29 cellular contexts compared by ENCODE assay signal in the genomic region with DNA sequence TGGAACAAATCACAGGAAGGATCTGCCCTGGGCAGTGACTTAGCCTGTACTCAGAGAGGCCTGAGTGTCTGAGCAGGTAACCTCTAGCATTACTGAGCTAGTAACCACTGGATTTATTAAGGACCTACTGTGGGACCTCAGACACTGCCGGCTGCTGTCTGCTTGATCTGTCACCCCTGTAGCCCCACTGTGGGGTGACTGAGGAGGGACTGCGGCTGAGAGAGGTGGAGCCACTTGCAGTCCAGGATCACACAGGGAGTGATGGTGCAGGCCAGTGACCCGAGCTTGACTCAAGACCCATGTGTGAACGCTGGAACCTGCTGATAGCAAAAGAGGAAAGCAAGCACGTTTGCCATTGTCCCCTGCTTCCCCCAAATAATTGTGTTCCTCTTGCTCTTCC. TPM values are rescaled to one million over a fixed set of nuclear protein-coding genes. Genes with fewer than 3 reads are reported as not detected.
DNase-seq lines count a peak whose midpoint lies in the region; ATAC-seq, FAIRE-seq and TF ChIP-seq lines count a peak whose summit lies in the region.
"Had no signal": no experiment of that assay in that cellular context is flagged by ENCODE, and none has a peak within 500 bp of the region (broad histone marks: within the 10 kb centered on the region; RNA-seq: fewer than 3 reads in every experiment).

No MANE protein-coding gene starts in this region.

- no peak for FAIRE-seq in A549 (lab: Jason Lieb, UNC)
- FAIRE-seq: A204.1, GM12892, HTR-8/SVneo had no signal

- peak in 1 of 2 experiments; percentile 24; a peak in 1 of 6 replicates for ATAC-seq in A549
- no peak for ATAC-seq in WTC11

- H3K27ac ChIP-seq in A549 = peak overlapping the region; percentile 42 to 50; a peak in 2 of 6 replicates
- H3K27ac ChIP-seq in H9 (ENCODE audit: insufficient read length, low read depth, low read length) = no peak overlapping the region
- no peak overlapping the region for H3K27ac ChIP-seq in neuronal stem cell (replicated peaks; ENCODE audit: low read length)
- no peak overlapping the region for H3K27ac ChIP-seq in uterus
- H3K27ac ChIP-seq in adrenal gland = no peak overlapping the region
- H3K27ac ChIP-seq: BLaER1 treated with 17β-estradiol and CSF1 and Interleukin-3, amounts not matched to agents 10 nM and 100 nM; PC-9 had no signal

- H3K27me3 ChIP-seq in H9 (ENCODE audit: insufficient read depth, low read length) = no peaks in the 10 kb centered on the region
- H3K27me3 ChIP-seq in neuronal stem cell (ENCODE audit: control insufficient read depth in 3 of 3, insufficient read depth in 3 of 3, low read depth in 1 of 3, low read length in 3 of 3) = no peaks in the 10 kb centered on the region
- no peaks in the 10 kb centered on the region for H3K27me3 ChIP-seq in uterus
- no peaks in the 10 kb centered on the region for H3K27me3 ChIP-seq in adrenal gland
- H3K27me3 ChIP-seq: BLaER1 treated with 17β-estradiol and CSF1 and Interleukin-3, amounts not matched to agents 10 nM and 100 nM; MG63 had no signal

- no peaks in the 10 kb centered on the region for H3K79me2 ChIP-seq in H9 (ENCODE audit: insufficient read depth, low read length)

- H4K20me1 ChIP-seq in H9 (ENCODE audit: control insufficient read depth, insufficient read depth, insufficient read length) = no peaks in the 10 kb centered on the region
- H4K20me1 ChIP-seq: BLaER1 treated with 17β-estradiol and CSF1 and Interleukin-3, amounts not matched to agents 10 nM and 100 nM had no signal

- H3K4me3 ChIP-seq in A549 = no peak overlapping the region
- H3K4me3 ChIP-seq in neuronal stem cell (ENCODE audit: low read length in 2 of 2) = no peak overlapping the region
- no peak overlapping the region for H3K4me3 ChIP-seq in uterus
- H3K4me3 ChIP-seq in adrenal gland = no peak overlapping the region
- H3K4me3 ChIP-seq: BLaER1 treated with 17β-estradiol and CSF1 and Interleukin-3, amounts not matched to agents 10 nM and 100 nM; MG63; PC-9 had no signal

- H2AFZ ChIP-seq in H9 (ENCODE audit: low read length) = no peak overlapping the region
- no peak overlapping the region for H2AFZ ChIP-seq in neuronal stem cell (ENCODE audit: low read length)
- H2AFZ ChIP-seq: PC-9 had no signal

- H3K14ac ChIP-seq in H9 (ENCODE audit: insufficient read depth, low read length) = no peak overlapping the region
- no peak overlapping the region for H3K14ac ChIP-seq in neuronal stem cell (ENCODE audit: low read length)

- no peaks in the 10 kb centered on the region for H3K23me2 ChIP-seq in H9 (ENCODE audit: insufficient read length, low read depth, low read length, poor library complexity, severe bottlenecking)

- no peak overlapping the region for H3K56ac ChIP-seq in H9 (ENCODE audit: insufficient read length, low read depth, low read length)

- peaks cover 0 to 23% of the 10 kb centered on the region in 2 donors for H3K36me3 ChIP-seq in neuronal stem cell (replicated peaks in 1 of 2; ENCODE audit: control insufficient read depth in 2 of 2, insufficient read depth in 2 of 2, low read length in 2 of 2)
- no peaks in the 10 kb centered on the region for H3K36me3 ChIP-seq in uterus
- no peaks in the 10 kb centered on the region for H3K36me3 ChIP-seq in adrenal gland (replicated peaks in 1 of 2)
- H3K36me3 ChIP-seq: BLaER1 treated with 17β-estradiol and CSF1 and Interleukin-3, amounts not matched to agents 10 nM and 100 nM; MG63 had no signal

- H3K9me3 ChIP-seq in A549 (no peaks in the 10 kb centered on the region), H9 (ENCODE audit: control insufficient read depth, low read depth, low read length) (no peaks in the 10 kb centered on the region), neuronal stem cell (replicated peaks in 1 of 2; ENCODE audit: control insufficient read depth in 2 of 2, insufficient read depth in 1 of 2, low read depth in 1 of 2, low read length in 2 of 2) (no peaks in the 10 kb centered on the region), uterus (no peaks in the 10 kb centered on the region), adrenal gland (replicated peaks in 1 of 3) (no peaks in the 10 kb centered on the region)
- H3K9me3 ChIP-seq: BLaER1 treated with 17β-estradiol and CSF1 and Interleukin-3, amounts not matched to agents 10 nM and 100 nM; MG63 had no signal

- H2BK5ac ChIP-seq in H9 (ENCODE audit: insufficient read length, low read length) (no peak overlapping the region), neuronal stem cell (ENCODE audit: low read length) (no peak overlapping the region)

- peaks cover 7% of the 10 kb centered on the region for H3K4me1 ChIP-seq in A549
- peaks cover 4% of the 10 kb centered on the region for H3K4me1 ChIP-seq in H9 (ENCODE audit: insufficient read depth, low read length)
- H3K4me1 ChIP-seq in neuronal stem cell (ENCODE audit: control insufficient read depth in 2 of 2, insufficient read depth in 1 of 2, low read depth in 1 of 2, low read length in 2 of 2) = no peaks in the 10 kb centered on the region
- H3K4me1 ChIP-seq in uterus = no peaks in the 10 kb centered on the region
- no peaks in the 10 kb centered on the region for H3K4me1 ChIP-seq in adrenal gland (replicated peaks in 1 of 2)

- H2BK15ac ChIP-seq in H9 (ENCODE audit: low read depth, low read length) (no peak overlapping the region), neuronal stem cell (ENCODE audit: low read length) (no peak overlapping the region)

- H3K4me3 Mint-ChIP-seq in H9 = no peak overlapping the region
- H3K4me3 Mint-ChIP-seq in WTC11 = no peak overlapping the region
- H3K4me3 Mint-ChIP-seq in activated CD4-positive, alpha-beta T cell treated with anti-CD3 and anti-CD28 coated beads, Interleukin-2, amount 10 ng/mL, durations not matched to agents 24 days and 14 days = no peak overlapping the region
- H3K4me3 Mint-ChIP-seq: CD4-positive, alpha-beta T cell had no signal

- no peak overlapping the region for H2BK20ac ChIP-seq in H9 (ENCODE audit: low read depth, low read length, poor library complexity, severe bottlenecking)

- TF ChIP-seq CTCF in A549 (IDR thresholded peaks at IDR 0.05) (no peak), H9 (conservative IDR thresholded peaks at IDR 0.05) (no peak), WTC11 (IDR thresholded peaks at IDR 0.05) (no peak), uterus (IDR thresholded peaks at IDR 0.05) (no peak), adrenal gland (IDR thresholded peaks at IDR 0.05) (no peak)

- no peak overlapping the region for H4K91ac ChIP-seq in H9 (ENCODE audit: insufficient read length, low read depth, low read length)
- H4K91ac ChIP-seq in neuronal stem cell (ENCODE audit: low read depth, low read length, poor library complexity) = no peak overlapping the region

- H2BK12ac ChIP-seq in H9 (ENCODE audit: insufficient read length, low read depth, low read length) = no peak overlapping the region
- H2BK12ac ChIP-seq in neuronal stem cell (ENCODE audit: low read length) = no peak overlapping the region

- H3K27me3 Mint-ChIP-seq in H9 (ENCODE audit: low read depth) (no peaks in the 10 kb centered on the region), WTC11 (ENCODE audit: low read depth) (no peaks in the 10 kb centered on the region)
- H3K27me3 Mint-ChIP-seq in activated CD4-positive, alpha-beta T cell treated with anti-CD3 and anti-CD28 coated beads, Interleukin-2, amount 10 ng/mL, durations not matched to agents 24 days and 14 days = peaks cover 5% of the 10 kb centered on the region

- H2AK5ac ChIP-seq in H9 (ENCODE audit: insufficient read length, low read length) (no peak overlapping the region), neuronal stem cell (ENCODE audit: low read depth, low read length) (no peak overlapping the region)

- no peak for TF ChIP-seq EP300 in A549 (IDR thresholded peaks at IDR 0.05)

- POLR2A ChIA-PET in A549 (lab: Yijun Ruan, JAX) = no interaction called here
- POLR2A ChIA-PET in WTC11 (lab: Charles Lee) = no interaction called here

- intact Hi-C loops in uterus (cut with DNase I; ENCODE audit: low total_unique reads) (no loop called here), adrenal gland (cut with DNase I) (no loop called here)
- intact Hi-C loops in activated CD4-positive, alpha-beta T cell treated with anti-CD3 and anti-CD28 coated beads, Interleukin-2, amount 10 ng/mL, durations not matched to agents 24 days and 14 days (cut with micrococcal nuclease) = no loop called here

- no peak for TF ChIP-seq RAD21 in A549 (conservative IDR thresholded peaks at IDR 0.05 in 1 of 2, IDR thresholded peaks at IDR 0.05 in 1 of 2)

- H4K8ac ChIP-seq in H9 (replicated peaks; ENCODE audit: insufficient read length, low read depth, low read length) (no peak overlapping the region), neuronal stem cell (ENCODE audit: low read depth, low read length) (no peak overlapping the region)

- CTCF ChIA-PET in A549 (lab: Yijun Ruan, JAX) = interaction anchor here (0.9 kb wide), 1 partner anchor 134 kb away, joined by 3 read pairs; no protein-coding TSS in a partner anchor
- CTCF ChIA-PET in WTC11 (lab: Charles Lee) = interaction anchor here (0.9 to 1.6 kb wide), 3 partner anchors 129 to 212 kb away, joined by 5 to 8 read pairs (median 5); no protein-coding TSS in a partner anchor

- 81% methylated on average over 3 of the region's 5 CpGs for WGBS in A549 (ENCODE audit: missing lambda C conversion rate)
- no CpG with 5 or more reads among the region's 5 CpGs for WGBS in H9 (ENCODE audit: extremely low coverage, insufficient read length, low lambda C conversion rate)
- WGBS in neuronal stem cell (ENCODE audit: extremely low coverage in 2 of 2, insufficient read length in 2 of 2, insufficient replicate concordance in 1 of 2), 2 donors = no CpG with 5 or more reads among the region's 5 CpGs
- WGBS in adrenal gland, 4 donors = 67 to 76% (median 73%) methylated on average over 4 to 5 of the region's 5 CpGs

- H3K79me1 ChIP-seq in H9 (ENCODE audit: insufficient read depth, low read depth, low read length, poor library complexity, severe bottlenecking) = no peaks in the 10 kb centered on the region
- no peaks in the 10 kb centered on the region for H3K79me1 ChIP-seq in neuronal stem cell (ENCODE audit: low read depth, low read length)

- H3K23ac ChIP-seq in H9 (ENCODE audit: insufficient read length, low read depth, low read length) = no peak overlapping the region
- H3K23ac ChIP-seq in neuronal stem cell (ENCODE audit: low read depth, low read length, poor library complexity) = peak overlapping the region; percentile 2

- no peak overlapping the region for H3K9ac ChIP-seq in H9 (ENCODE audit: extremely low read depth, insufficient read length, low read length)
- no peak overlapping the region for H3K9ac ChIP-seq in neuronal stem cell (ENCODE audit: low read depth, low read length, poor library complexity)
- H3K9ac ChIP-seq: BLaER1 treated with 17β-estradiol and CSF1 and Interleukin-3, amounts not matched to agents 10 nM and 100 nM had no signal

- H3K36me3 Mint-ChIP-seq in H9 (ENCODE audit: insufficient read depth in 1 of 3, low read depth in 3 of 3) = peaks cover 8 to 25% (median 13%) of the 10 kb centered on the region in 3 experiments; a peak in 6 of 7 replicates
- H3K36me3 Mint-ChIP-seq in WTC11 = peaks cover 12% of the 10 kb centered on the region
- no peaks in the 10 kb centered on the region for H3K36me3 Mint-ChIP-seq in activated CD4-positive, alpha-beta T cell treated with anti-CD3 and anti-CD28 coated beads, Interleukin-2, amount 10 ng/mL, durations not matched to agents 24 days and 14 days (ENCODE audit: low read depth)

- no peak overlapping the region for H3T11ph ChIP-seq in H9 (ENCODE audit: low read length)

- H3K4me2 ChIP-seq in A549 (no peak overlapping the region), H9 (ENCODE audit: insufficient read depth, insufficient read length, low read length) (no peak overlapping the region), neuronal stem cell (ENCODE audit: insufficient read depth, low read length, poor library complexity, severe bottlenecking) (no peak overlapping the region)
- H3K4me2 ChIP-seq: BLaER1 treated with 17β-estradiol and CSF1 and Interleukin-3, amounts not matched to agents 10 nM and 100 nM; PC-9 had no signal

- H3K4me1 Mint-ChIP-seq in H9 = peaks cover 7 to 8% of the 10 kb centered on the region in 2 experiments
- peaks cover 8% of the 10 kb centered on the region for H3K4me1 Mint-ChIP-seq in WTC11
- H3K4me1 Mint-ChIP-seq in activated CD4-positive, alpha-beta T cell treated with anti-CD3 and anti-CD28 coated beads, Interleukin-2, amount 10 ng/mL, durations not matched to agents 24 days and 14 days = peaks cover 2% of the 10 kb centered on the region

- H3K27ac Mint-ChIP-seq in H9 = peak overlapping the region; percentile 50 to 93 (median 91); a peak in 5 of 7 replicates
- H3K27ac Mint-ChIP-seq in WTC11 = peak overlapping the region; percentile 68
- no peak overlapping the region for H3K27ac Mint-ChIP-seq in activated CD4-positive, alpha-beta T cell treated with anti-CD3 and anti-CD28 coated beads, Interleukin-2, amount 10 ng/mL, durations not matched to agents 24 days and 14 days
- H3K27ac Mint-ChIP-seq: CD4-positive, alpha-beta T cell had no signal

- H2BK120ac ChIP-seq in H9 (ENCODE audit: low read depth, low read length, poor library complexity, severe bottlenecking) = no peak overlapping the region
- no peak overlapping the region for H2BK120ac ChIP-seq in neuronal stem cell (ENCODE audit: low read depth, low read length)

- H3K4ac ChIP-seq in H9 (ENCODE audit: low read depth, low read length) (no peak overlapping the region), neuronal stem cell (ENCODE audit: low read length) (no peak overlapping the region)

- DNase-seq in A549 (ENCODE audit: low read depth in 1 of 2, low spot score in 1 of 2) (no peak), H9 (no peak), WTC11 (ENCODE audit: low spot score) (no peak), neuronal stem cell (ENCODE audit: low spot score) (no peak), uterus (no peak), adrenal gland (no peak)
- no peak for DNase-seq in activated CD4-positive, alpha-beta T cell treated with anti-CD3 and anti-CD28 coated beads, Interleukin-2, amount 10 ng/mL, durations not matched to agents 24 days and 14 days
- DNase-seq in stimulated activated CD4-positive, alpha-beta T cell treated with anti-CD3 and anti-CD28 coated beads, Interleukin-4, amount 100 ng/mL, for 24 hours = no peak
- DNase-seq: AML-193; CD4-positive, alpha-beta T cell; COR-L47; DMS79; GF-D8; H7; KG1; MG63; NCI-H1105 treated with DMSO at 0.1 percent for 48 hours; NCI-H146; NCI-H1930; NCI-H446; NCI-H524 treated with DMSO at 0.1 percent for 48 hours; NCI-H774; PC-9; Right ventricle myocardium superior; RPMI8226 had no signal

- H4K5ac ChIP-seq in H9 (ENCODE audit: insufficient read length, low read depth, low read length) = no peak overlapping the region

- H3K9me3 Mint-ChIP-seq in H9 (no peaks in the 10 kb centered on the region), WTC11 (no peaks in the 10 kb centered on the region)
- H3K9me3 Mint-ChIP-seq in activated CD4-positive, alpha-beta T cell treated with anti-CD3 and anti-CD28 coated beads, Interleukin-2, amount 10 ng/mL, durations not matched to agents 24 days and 14 days = no peaks in the 10 kb centered on the region
- H3K9me3 Mint-ChIP-seq: CD4-positive, alpha-beta T cell had no signal

- no peak for TF ChIP-seq POLR2A in A549 (IDR thresholded peaks at IDR 0.05; ENCODE audit: low read length)
- TF ChIP-seq POLR2A in uterus (IDR thresholded peaks at IDR 0.05) = no peak
- no peak for TF ChIP-seq POLR2A in adrenal gland (IDR thresholded peaks at IDR 0.05)

- no peak overlapping the region for H3K18ac ChIP-seq in H9 (ENCODE audit: insufficient read length, low read depth, low read length)
- no peak overlapping the region for H3K18ac ChIP-seq in neuronal stem cell (ENCODE audit: low read length)

RNA-seq across cellular contexts. Expression of a gene that starts 15.6 kb away (rescaled TPM):
- polyA plus RNA-seq in A549 (2011; rRNA removed) (53.0 and 60.8 TPM in 2 replicates), A549 (2017; fragmentation: RNase III; extraction: RNeasy Plus Mini Kit Qiagen cat#74134 plus additional on column Dnase treatment) (34.4 to 44.9 TPM (median 39.3 TPM) in 3 replicates), adrenal gland (10 to 100 TPM; 17.5 to 52.6 (median 29.1) TPM)
- polyA plus RNA-seq in A549 (2012; cell fraction: cytosol; rRNA removed) = 36.0 and 39.7 TPM in 2 replicates
- polyA plus RNA-seq in A549 (2012; cell fraction: nucleus; rRNA removed) = 18.5 and 36.3 TPM in 2 replicates
- 38.6 and 41.5 TPM in 2 replicates for polyA minus RNA-seq in A549 (2011; rRNA and poly(A)+ RNA removed)
- total RNA-seq in H9 (2021) (38.7 and 39.2 TPM in 2 replicates), WTC11 (2021) (34.1 to 37.2 TPM (median 35.5 TPM) in 3 replicates), uterus (10 to 100 TPM in 3 of 4 donors, 1 to 10 TPM in 1; 8.2 to 65.0 (median 17.5) TPM), adrenal gland (10 to 100 TPM; 37.8 to 44.4 (median 41.5) TPM)
- 31.5 TPM for polyA plus RNA-seq in neuronal stem cell (2013, experiment 1 of 2)
- polyA plus RNA-seq in neuronal stem cell (2013, experiment 2 of 2) = 31.3 TPM
- total RNA-seq in activated CD4-positive, alpha-beta T cell treated with anti-CD3 and anti-CD28 coated beads, Interleukin-2, amount 10 ng/mL, durations not matched to agents 24 days and 14 days = 22.7 and 24.4 TPM in 2 replicates

RNA-seq across cellular contexts. Expression of a gene that starts 41.4 kb away (rescaled TPM):
- polyA plus RNA-seq in A549 (2011; rRNA removed) = 23.2 and 26.4 TPM in 2 replicates
- 13.3 and 15.1 TPM in 2 replicates for polyA plus RNA-seq in A549 (2012; cell fraction: cytosol; rRNA removed)
- 29.2 and 33.9 TPM in 2 replicates for polyA plus RNA-seq in A549 (2012; cell fraction: nucleus; rRNA removed)
- polyA plus RNA-seq in A549 (2017; fragmentation: RNase III; extraction: RNeasy Plus Mini Kit Qiagen cat#74134 plus additional on column Dnase treatment) = 18.5 to 20.4 TPM (median 19.5 TPM) in 3 replicates
- 12.9 and 18.9 TPM in 2 replicates for polyA minus RNA-seq in A549 (2011; rRNA and poly(A)+ RNA removed)
- total RNA-seq in H9 (2021) = 12.7 and 13.2 TPM in 2 replicates
- total RNA-seq in WTC11 (2021) = 26.4 to 30.6 TPM (median 29.1 TPM) in 3 replicates
- 7.6 TPM for polyA plus RNA-seq in neuronal stem cell (2013, experiment 1 of 2)
- polyA plus RNA-seq in neuronal stem cell (2013, experiment 2 of 2) = 8.1 TPM
- 10 to 100 TPM; 13.6 to 40.9 (median 29.5) TPM for total RNA-seq in uterus
- total RNA-seq in adrenal gland = 10 to 100 TPM; 17.0 to 44.7 (median 32.9) TPM
- polyA plus RNA-seq in adrenal gland = 10 to 100 TPM; 23.1 to 29.7 (median 24.0) TPM
- 39.2 and 45.8 TPM in 2 replicates for total RNA-seq in activated CD4-positive, alpha-beta T cell treated with anti-CD3 and anti-CD28 coated beads, Interleukin-2, amount 10 ng/mL, durations not matched to agents 24 days and 14 days

Comparison
In these comparisons a context has a peak if more than half of its experiments do, and no peak if none do; other contexts are left out.
1. H3K27ac ChIP-seq: peak in A549 (2 of 2); none in H9 (single experiment), neuronal stem cell (single experiment), uterus (0 of 2) and adrenal gland (0 of 5).